ENCODE assay signal across 1 cellular context in genomic region chr19:18392417-18392816, GRCh38.
TF ChIP-seq lines count a peak whose summit lies in the region.

No MANE protein-coding gene starts in this region.

TF ChIP-seq in K562, 482 proteins besides CTCF, POLR2A, EP300 and RAD21 (continued from another document and continues in another):
- TF ChIP-seq KDM1A (IDR thresholded peaks at IDR 0.05), result peak; percentile 95
- no peak for TF ChIP-seq BRF1 (IDR thresholded peaks at IDR 0.05; ENCODE audit: borderline replicate concordance, extremely low read depth, insufficient read length)
- TF ChIP-seq L3MBTL2 (IDR thresholded peaks at IDR 0.05), result no peak; the same call in 1 of the 2 replicates
- TF ChIP-seq HCFC1 (IDR thresholded peaks at IDR 0.05; ENCODE audit: low read depth, low read length), result no peak
- no peak for TF ChIP-seq ZZZ3 (IDR thresholded peaks at IDR 0.05)
- TF ChIP-seq ZNF431 (CRISPR knock-in tag; IDR thresholded peaks at IDR 0.05), result no peak
- TF ChIP-seq EWSR1 (IDR thresholded peaks at IDR 0.05; ENCODE audit: borderline replicate concordance, low read depth, partially characterized antibody), result no peak
- TF ChIP-seq YY1 (IDR thresholded peaks at IDR 0.05; ENCODE audit: borderline replicate concordance in 1 of 3, control insufficient read depth in 1 of 3, extremely low read depth in 1 of 3, insufficient read depth in 3 of 3, insufficient read length in 1 of 3, insufficient replicate concordance in 2 of 3, low read depth in 1 of 3, low read length in 2 of 3), result no peak
- TF ChIP-seq RAD51 (IDR thresholded peaks at IDR 0.05; ENCODE audit: borderline replicate concordance, low read depth), result no peak
- no peak for TF ChIP-seq SNIP1 (IDR thresholded peaks at IDR 0.05; ENCODE audit: low read depth)
- TF ChIP-seq TAL1 (IDR thresholded peaks at IDR 0.05), result no peak
- TF ChIP-seq MEF2D (tag; conservative IDR thresholded peaks at IDR 0.05; ENCODE audit: low read depth), result no peak
- TF ChIP-seq ZNF655 (CRISPR knock-in tag; IDR thresholded peaks at IDR 0.05), result no peak
- no peak for TF ChIP-seq MLLT1 (IDR thresholded peaks at IDR 0.05)
- no peak for TF ChIP-seq HIVEP1 (CRISPR knock-in tag; IDR thresholded peaks at IDR 0.05)
- no peak for TF ChIP-seq PHF20 (IDR thresholded peaks at IDR 0.05; ENCODE audit: partially characterized antibody)
- TF ChIP-seq NFIX (CRISPR knock-in tag; IDR thresholded peaks at IDR 0.05; ENCODE audit: low read depth), result no peak
- TF ChIP-seq ZNF740 (CRISPR knock-in tag; IDR thresholded peaks at IDR 0.05), result no peak
- no peak for TF ChIP-seq ZNF740 (tag; IDR thresholded peaks at IDR 0.05)
- no peak for TF ChIP-seq ZBTB5 (IDR thresholded peaks at IDR 0.05)
- TF ChIP-seq SMARCC2 (IDR thresholded peaks at IDR 0.05; ENCODE audit: low read depth), result no peak
- TF ChIP-seq ZNF217 (CRISPR knock-in tag; IDR thresholded peaks at IDR 0.05), result no peak
- 0 out of 2 replicates have a peak, but pooled peaks have one; percentile 29 for TF ChIP-seq NFIC (IDR thresholded peaks at IDR 0.05)
- no peak for TF ChIP-seq SFPQ (IDR thresholded peaks at IDR 0.05; ENCODE audit: low read depth, low read length)
- TF ChIP-seq OTX1 (CRISPR knock-in tag; IDR thresholded peaks at IDR 0.05), result no peak
- no peak for TF ChIP-seq CREBBP (IDR thresholded peaks at IDR 0.05; ENCODE audit: low read depth, low read length)
- TF ChIP-seq CBX2 (IDR thresholded peaks at IDR 0.05; ENCODE audit: insufficient read depth, low read length, poor library complexity, severe bottlenecking), result no peak
- no peak for TF ChIP-seq NCOR1 (IDR thresholded peaks at IDR 0.05)
- TF ChIP-seq MIER1 (IDR thresholded peaks at IDR 0.05; ENCODE audit: low read depth), result no peak
- peak; percentile 92 for TF ChIP-seq ATF3 (IDR thresholded peaks at IDR 0.05)
- no peak; the same call in 1 of the 2 replicates for TF ChIP-seq ATF3 (CRISPR knock-in tag; conservative IDR thresholded peaks at IDR 0.05)
- TF ChIP-seq MAFG (tag; conservative IDR thresholded peaks at IDR 0.05), result no peak
- no peak for TF ChIP-seq ETV1 (tag; conservative IDR thresholded peaks at IDR 0.05; ENCODE audit: low read depth)
- TF ChIP-seq E2F6 (IDR thresholded peaks at IDR 0.05; ENCODE audit: borderline replicate concordance in 1 of 2, extremely low read depth in 1 of 2, insufficient read depth in 1 of 2, insufficient read length in 1 of 2, low read depth in 1 of 2, low read length in 1 of 2, poor library complexity in 1 of 2, severe bottlenecking in 1 of 2), result no peak
- TF ChIP-seq ARID1B (IDR thresholded peaks at IDR 0.05), result peak; percentile 75
- TF ChIP-seq ARHGAP35 (IDR thresholded peaks at IDR 0.05; ENCODE audit: partially characterized antibody), result no peak
- no peak for TF ChIP-seq FOXP4 (CRISPR knock-in tag; IDR thresholded peaks at IDR 0.05; ENCODE audit: borderline replicate concordance)
- no peak for TF ChIP-seq ZNF133 (CRISPR knock-in tag; IDR thresholded peaks at IDR 0.05)
- no peak for TF ChIP-seq TFE3 (CRISPR knock-in tag; IDR thresholded peaks at IDR 0.05)
- no peak for TF ChIP-seq POLR2H (tag; IDR thresholded peaks at IDR 0.05; ENCODE audit: low read depth)
- TF ChIP-seq KHSRP (IDR thresholded peaks at IDR 0.05), result no peak
- no peak for TF ChIP-seq GTF2F1 (IDR thresholded peaks at IDR 0.05; ENCODE audit: low read depth, low read length)
- TF ChIP-seq TRIM24 (IDR thresholded peaks at IDR 0.05), result no peak
- no peak for TF ChIP-seq WHSC1 (IDR thresholded peaks at IDR 0.05; ENCODE audit: low read length)
- TF ChIP-seq ETV5 (CRISPR knock-in tag; IDR thresholded peaks at IDR 0.05; ENCODE audit: low read depth), result no peak
- TF ChIP-seq HOMEZ (CRISPR knock-in tag; IDR thresholded peaks at IDR 0.05), result no peak
- peak; percentile 13; the same call in 1 of the 2 replicates for TF ChIP-seq ESRRA (IDR thresholded peaks at IDR 0.05; ENCODE audit: borderline replicate concordance, low read depth)
- TF ChIP-seq NR2C1 (IDR thresholded peaks at IDR 0.05), result no peak
- no peak for TF ChIP-seq NR2C1 (tag; IDR thresholded peaks at IDR 0.05)
- no peak for TF ChIP-seq MBD2 (IDR thresholded peaks at IDR 0.05; ENCODE audit: borderline replicate concordance, low read depth)
- TF ChIP-seq ZNF764 (CRISPR knock-in tag; IDR thresholded peaks at IDR 0.05; ENCODE audit: low read depth), result no peak
- TF ChIP-seq ELF2 (CRISPR knock-in tag; IDR thresholded peaks at IDR 0.05), result no peak
- no peak for TF ChIP-seq ZBTB43 (CRISPR knock-in tag; IDR thresholded peaks at IDR 0.05)
- no peak for TF ChIP-seq ATF4 (CRISPR knock-in tag; IDR thresholded peaks at IDR 0.05)
